In the genomic region with DNA sequence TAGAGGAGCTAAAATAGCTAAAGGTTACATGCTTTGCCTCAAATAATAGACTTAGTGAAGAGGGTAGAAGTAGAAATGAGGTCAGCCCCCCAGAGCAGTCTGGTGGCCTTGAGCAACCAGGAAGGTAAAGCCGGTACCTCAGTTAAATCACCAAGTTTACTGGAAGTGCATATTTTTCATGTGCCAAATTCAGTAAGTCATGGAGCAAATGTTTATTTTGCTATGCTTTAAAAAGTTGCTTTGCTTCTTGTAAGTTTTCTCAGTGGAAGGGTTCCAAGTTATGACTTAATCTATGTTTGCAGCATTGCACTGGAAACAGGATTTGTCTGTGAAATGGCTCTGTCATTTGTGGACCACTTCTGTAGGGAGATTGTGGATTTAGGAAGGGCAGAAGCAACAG, we compare ENCODE assay signal across 1 cellular context.
A peak's percentile ranks its signal among the peaks of the same experiment; 100 is the strongest.
TF ChIP-seq lines count a peak whose summit lies in the region.

No MANE protein-coding gene starts in this region.

TF ChIP-seq in IMR-90, 13 proteins besides CTCF, POLR2A, EP300 and RAD21:
- TF ChIP-seq CEBPB (IDR thresholded peaks at IDR 0.05; ENCODE audit: low read depth, low read length) (peak; percentile 69), FOS (IDR thresholded peaks at IDR 0.05; ENCODE audit: low read depth, low read length) (no peak), RCOR1 (IDR thresholded peaks at IDR 0.05; ENCODE audit: insufficient replicate concordance, low read length) (no peak)
